Comparison of ENCODE assay signal across 20 cellular contexts in the genomic region with DNA sequence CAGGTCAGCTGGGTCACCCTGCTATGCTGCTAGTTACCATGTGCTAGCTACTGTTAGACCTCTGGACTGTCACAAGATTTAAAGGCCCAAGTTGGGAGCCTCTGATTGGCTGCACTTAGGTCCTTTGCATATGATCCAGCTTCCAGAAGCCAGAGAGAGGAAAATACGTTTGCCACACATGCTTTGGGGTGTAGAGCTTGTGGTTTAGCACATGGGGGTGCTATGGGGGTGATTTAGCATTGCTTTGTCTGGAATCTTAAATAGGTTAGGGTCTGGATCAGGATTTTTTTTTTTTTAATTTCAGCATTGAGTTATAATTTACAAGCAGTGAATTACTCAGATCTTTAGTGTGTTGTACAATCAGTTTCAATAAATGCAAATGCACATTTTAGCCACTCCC.
DNase-seq lines count a peak whose midpoint lies in the region; ATAC-seq and TF ChIP-seq lines count a peak whose summit lies in the region.
"Had no signal": no experiment of that assay in that cellular context is flagged by ENCODE, and none has a peak within 500 bp of the region (broad histone marks: within the 10 kb centered on the region; RNA-seq: fewer than 3 reads in every experiment).

No MANE protein-coding gene starts in this region.

- WGBS in trophoblast cell (ENCODE audit: extremely low coverage, insufficient coverage, insufficient read length) = no CpG with 5 or more reads among the region's 1 CpG
- 0% methylated on average over 1 of the region's 1 CpG for WGBS in mammary epithelial cell (ENCODE audit: low coverage, missing lambda C conversion rate)

- POLR2A ChIA-PET in WTC11 (lab: Charles Lee) = interaction anchor here (0.7 kb wide), 1 partner anchor 559 kb away, joined by 3 read pairs; no protein-coding TSS in a partner anchor

- H3K4ac ChIP-seq in trophoblast cell (ENCODE audit: low read depth, low read length) = no peak overlapping the region

- H3K4me2 ChIP-seq in GM23338 (no peak overlapping the region), trophoblast cell (ENCODE audit: low read length) (no peak overlapping the region), mammary epithelial cell (ENCODE audit: insufficient read depth, low read depth, low read length) (no peak overlapping the region)
- H3K4me2 ChIP-seq: BLaER1 had no signal

- no peaks in the 10 kb centered on the region for H3K27me3 ChIP-seq in GM23338 (ENCODE audit: insufficient read depth)
- no peaks in the 10 kb centered on the region for H3K27me3 ChIP-seq in trophoblast cell (ENCODE audit: insufficient read depth, low read length)
- H3K27me3 ChIP-seq in mammary epithelial cell (ENCODE audit: insufficient read depth, low read length) = no peaks in the 10 kb centered on the region
- H3K27me3 ChIP-seq: BLaER1 had no signal

- intact Hi-C loops in mammary epithelial cell (cut with micrococcal nuclease) = no loop called here

- H4K20me1 ChIP-seq in GM23338 (replicated peaks; ENCODE audit: insufficient read depth) (no peaks in the 10 kb centered on the region), mammary epithelial cell (ENCODE audit: insufficient read depth, low read length) (no peaks in the 10 kb centered on the region)
- H4K20me1 ChIP-seq: BLaER1 had no signal

- peaks cover 1% of the 10 kb centered on the region for H3K79me1 ChIP-seq in trophoblast cell (ENCODE audit: low read length)

- H3K27me3 Mint-ChIP-seq in GM23338 (ENCODE audit: insufficient read depth, low read depth, poor library complexity) (peaks cover 3% of the 10 kb centered on the region), WTC11 (ENCODE audit: low read depth) (no peaks in the 10 kb centered on the region), type B pancreatic cell (no peaks in the 10 kb centered on the region)
- H3K27me3 Mint-ChIP-seq: B cell; CD4-positive, CD25-positive, alpha-beta regulatory T cell had no signal

- no peak overlapping the region for H2BK120ac ChIP-seq in trophoblast cell (ENCODE audit: insufficient read depth, low read length, poor library complexity)

- H3K36me3 ChIP-seq in GM23338 (ENCODE audit: insufficient read depth) (no peaks in the 10 kb centered on the region), trophoblast cell (ENCODE audit: control insufficient read depth in 1 of 2, insufficient read depth in 2 of 2, low read length in 2 of 2) (no peaks in the 10 kb centered on the region), mammary epithelial cell (ENCODE audit: insufficient read depth, low read length) (no peaks in the 10 kb centered on the region)
- H3K36me3 ChIP-seq: BLaER1 had no signal

- H2BK12ac ChIP-seq in trophoblast cell (ENCODE audit: low read length) = no peak overlapping the region

- in situ Hi-C loops in mammary epithelial cell (cut with MboI; ENCODE audit: low sequenced_read_pairs in 2 of 2) = no loop called here

- no peak overlapping the region for H3K27ac ChIP-seq in GM23338 (ENCODE audit: low read depth)
- no peak overlapping the region for H3K27ac ChIP-seq in trophoblast cell (ENCODE audit: low read depth, low read length)
- H3K27ac ChIP-seq in mammary epithelial cell (ENCODE audit: insufficient read depth, low read depth, low read length) = no peak overlapping the region
- H3K27ac ChIP-seq: 22Rv1, BLaER1, C4-2B had no signal

- dilution Hi-C loops in mammary epithelial cell (cut with HindIII; ENCODE audit: low sequenced_read_pairs) = no loop called here

- no peak overlapping the region for H2BK5ac ChIP-seq in trophoblast cell (ENCODE audit: low read depth, low read length, poor library complexity)

- H3K14ac ChIP-seq in trophoblast cell (ENCODE audit: low read length) = no peak overlapping the region

- H3K23ac ChIP-seq in trophoblast cell (ENCODE audit: low read length) = no peak overlapping the region

- no peak overlapping the region for H4K91ac ChIP-seq in trophoblast cell (ENCODE audit: low read depth, low read length)

- H3K9ac ChIP-seq in trophoblast cell (ENCODE audit: low read length) = peak overlapping the region; percentile 18
- no peak overlapping the region for H3K9ac ChIP-seq in mammary epithelial cell (ENCODE audit: insufficient read depth, low read length)
- H3K9ac ChIP-seq: BLaER1 had no signal

- H3K9me3 Mint-ChIP-seq in GM23338 (peaks cover 27% of the 10 kb centered on the region), WTC11 (peaks cover 46% of the 10 kb centered on the region), type B pancreatic cell (peaks cover 6% of the 10 kb centered on the region)

- no peak overlapping the region for H2AK5ac ChIP-seq in trophoblast cell (ENCODE audit: low read length)

- no TSS peak for BruUV-seq in mammary epithelial cell (replicated peaks; lab: Mats Ljungman, UMichigan)

- peak; percentile 42 for DNase-seq in GM23338 (ENCODE audit: low spot score)
- no peak for DNase-seq in WTC11 (ENCODE audit: low spot score)
- DNase-seq in epithelial cell of proximal tubule (ENCODE audit: low read depth) = no peak
- no peak for DNase-seq in trophoblast cell
- DNase-seq in mammary epithelial cell = no peak
- no peak for DNase-seq in NCI-H1417 (lab: John Stamatoyannopoulos, UW)
- no peak for DNase-seq in type B pancreatic cell (ENCODE audit: extremely low spot score, unreplicated experiment)
- DNase-seq: Caco-2; CD4-positive, CD25-positive, alpha-beta regulatory T cell; CD8-positive, alpha-beta T cell; DMS153; DND-41; GOT3; H7 had no signal

- no peak overlapping the region for H4K12ac ChIP-seq in trophoblast cell (ENCODE audit: low read depth, low read length)

- H3K4me1 ChIP-seq in GM23338 (ENCODE audit: insufficient read depth) (no peaks in the 10 kb centered on the region), trophoblast cell (ENCODE audit: control insufficient read depth in 1 of 2, insufficient read depth in 2 of 2, low read length in 2 of 2) (no peaks in the 10 kb centered on the region), mammary epithelial cell (ENCODE audit: insufficient read depth, low read length) (no peaks in the 10 kb centered on the region)
- H3K4me1 ChIP-seq: BLaER1 had no signal

- no peaks in the 10 kb centered on the region for H3K9me3 ChIP-seq in trophoblast cell (ENCODE audit: insufficient read depth, low read depth, low read length)
- H3K9me3 ChIP-seq in mammary epithelial cell (replicated peaks; ENCODE audit: insufficient read depth, low read length) = no peaks in the 10 kb centered on the region

- H3K4me3 ChIP-seq in GM23338 = no peak overlapping the region
- no peak overlapping the region for H3K4me3 ChIP-seq in epithelial cell of proximal tubule (ENCODE audit: low read depth, low read length)
- H3K4me3 ChIP-seq in trophoblast cell (ENCODE audit: low read depth, low read length) = no peak overlapping the region
- no peak overlapping the region for H3K4me3 ChIP-seq in mammary epithelial cell (replicated peaks in 1 of 3; ENCODE audit: insufficient read depth in 1 of 3, low read depth in 2 of 3, low read length in 3 of 3)
- H3K4me3 ChIP-seq: BLaER1 had no signal

- H3K9me2 ChIP-seq in GM23338 (ENCODE audit: insufficient read depth) = peaks cover 6% of the 10 kb centered on the region; the same call in 1 of the 2 replicates

- CTCF ChIA-PET in WTC11 (lab: Charles Lee) (interaction anchor here (0.5 to 0.7 kb wide), 3 partner anchors 9 to 205 kb away, joined by 3 read pairs; no protein-coding TSS in a partner anchor), mammary epithelial cell (lab: Charles Lee; ENCODE audit: low non-redundant PET) (no interaction called here)

- no peak overlapping the region for H4K8ac ChIP-seq in trophoblast cell (ENCODE audit: low read depth, low read length)

- H3K36me3 Mint-ChIP-seq in GM23338 (ENCODE audit: low read depth) = peaks cover 14% of the 10 kb centered on the region; the same call in 2 of the 3 replicates
- H3K36me3 Mint-ChIP-seq in WTC11 = peaks cover 12% of the 10 kb centered on the region
- no peaks in the 10 kb centered on the region for H3K36me3 Mint-ChIP-seq in type B pancreatic cell
- H3K36me3 Mint-ChIP-seq: CD4-positive, CD25-positive, alpha-beta regulatory T cell; CD8-positive, alpha-beta T cell had no signal

- ATAC-seq in GM23338 = peak; percentile 32; the same call in 1 of the 3 replicates
- ATAC-seq in WTC11 = peak; percentile 56
- no peak for ATAC-seq in GM18511 (IDR thresholded peaks at IDR 0.05; ENCODE audit: unreplicated experiment)
- ATAC-seq: CD8-positive, alpha-beta T cell; HCT116 had no signal

- no peak overlapping the region for H3K27ac Mint-ChIP-seq in GM23338
- no peak overlapping the region for H3K27ac Mint-ChIP-seq in WTC11
- H3K27ac Mint-ChIP-seq in type B pancreatic cell = no peak overlapping the region
- H3K27ac Mint-ChIP-seq: B cell; CD4-positive, CD25-positive, alpha-beta regulatory T cell; CD8-positive, alpha-beta T cell had no signal

- H3K79me2 ChIP-seq in GM23338 (replicated peaks; ENCODE audit: insufficient read depth) (no peaks in the 10 kb centered on the region), trophoblast cell (ENCODE audit: control insufficient read depth, insufficient read depth, low read length, poor library complexity) (no peaks in the 10 kb centered on the region), mammary epithelial cell (ENCODE audit: insufficient read depth, low read length) (no peaks in the 10 kb centered on the region)

- TF ChIP-seq CTCF in GM23338 (conservative IDR thresholded peaks at IDR 0.05; ENCODE audit: low read depth in 2 of 2) = peak; percentile 23 to 53; a peak in 3 of 4 replicates
- no peak for TF ChIP-seq CTCF in WTC11 (IDR thresholded peaks at IDR 0.05)
- peak; percentile 17 for TF ChIP-seq CTCF in epithelial cell of proximal tubule (conservative IDR thresholded peaks at IDR 0.05; ENCODE audit: low read depth, low read length)
- no peak for TF ChIP-seq CTCF in mammary epithelial cell (conservative IDR thresholded peaks at IDR 0.05 in 1 of 2, IDR thresholded peaks at IDR 0.05 in 1 of 2; ENCODE audit: extremely low read depth in 1 of 2, insufficient read depth in 1 of 2, low read depth in 1 of 2, low read length in 2 of 2)
- TF ChIP-seq CTCF in type B pancreatic cell (conservative IDR thresholded peaks at IDR 0.05) = no peak

- H3K4me3 Mint-ChIP-seq in GM23338 (no peak overlapping the region), WTC11 (no peak overlapping the region), type B pancreatic cell (no peak overlapping the region)
- H3K4me3 Mint-ChIP-seq: B cell; CD4-positive, CD25-positive, alpha-beta regulatory T cell; CD8-positive, alpha-beta T cell had no signal

- H3K18ac ChIP-seq in trophoblast cell (ENCODE audit: low read length) = no peak overlapping the region

- no peaks in the 10 kb centered on the region for H3F3A ChIP-seq in GM23338 (replicated peaks; ENCODE audit: low read depth)

- H3K4me1 Mint-ChIP-seq in GM23338 = no peaks in the 10 kb centered on the region
- no peaks in the 10 kb centered on the region for H3K4me1 Mint-ChIP-seq in WTC11
- H3K4me1 Mint-ChIP-seq in type B pancreatic cell (ENCODE audit: unreplicated experiment) = no peaks in the 10 kb centered on the region
- H3K4me1 Mint-ChIP-seq: B cell; CD4-positive, CD25-positive, alpha-beta regulatory T cell had no signal

- no peak overlapping the region for H2AFZ ChIP-seq in GM23338
- H2AFZ ChIP-seq in trophoblast cell (ENCODE audit: insufficient read depth, low read length, poor library complexity) = no peak overlapping the region
- H2AFZ ChIP-seq in mammary epithelial cell (ENCODE audit: low read depth, low read length) = no peak overlapping the region

TF ChIP-seq in GM23338, 12 proteins besides CTCF, POLR2A, EP300 and RAD21 (continues in another document):
- no peak for TF ChIP-seq ZNF114 (CRISPR knock-in tag; IDR thresholded peaks at IDR 0.05)

TF ChIP-seq in WTC11, 78 proteins besides CTCF, POLR2A, EP300 and RAD21 (continues in another document):
- TF ChIP-seq ATF1 (CRISPR knock-in tag; IDR thresholded peaks at IDR 0.05) = no peak

Comparison
In these comparisons a context has a peak if more than half of its experiments do, and no peak if none do; other contexts are left out.
1. CTCF ChIP-seq: peak in GM23338 (2 of 2) and epithelial cell of proximal tubule (single experiment); none in WTC11 (single experiment), mammary epithelial cell (0 of 2) and type B pancreatic cell (single experiment).